3 cellular contexts compared by ENCODE assay signal in the genomic region with DNA sequence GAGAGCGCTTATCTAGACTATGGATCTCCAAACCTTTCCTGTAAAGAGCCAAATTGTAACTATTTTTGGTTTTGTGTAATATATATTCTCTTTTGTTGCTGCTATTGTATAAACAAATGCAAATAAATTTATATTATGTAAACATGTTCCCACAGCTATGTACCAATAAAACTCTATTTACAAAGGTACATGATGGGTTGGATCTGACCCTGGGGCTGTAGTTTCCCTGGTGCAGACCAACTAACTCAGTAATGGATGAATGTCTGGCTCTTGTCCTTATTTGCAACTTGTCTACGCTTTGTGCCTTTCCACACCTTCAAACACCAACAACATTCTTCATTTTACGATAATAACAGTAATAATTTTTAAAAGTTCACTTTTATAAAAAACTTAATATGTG.
"Had no signal": no experiment of that assay in that cellular context is flagged by ENCODE, and none has a peak within 500 bp of the region (broad histone marks: within the 10 kb centered on the region; RNA-seq: fewer than 3 reads in every experiment).

No MANE protein-coding gene starts in this region.

- DNase-seq: GDM1, GF-D8 had no signal

- ATAC-seq: GM12878 had no signal

- H3K4me3 ChIP-seq: GM12878 had no signal
